Comparison of ENCODE assay signal across 2 cellular contexts in the genomic region with DNA sequence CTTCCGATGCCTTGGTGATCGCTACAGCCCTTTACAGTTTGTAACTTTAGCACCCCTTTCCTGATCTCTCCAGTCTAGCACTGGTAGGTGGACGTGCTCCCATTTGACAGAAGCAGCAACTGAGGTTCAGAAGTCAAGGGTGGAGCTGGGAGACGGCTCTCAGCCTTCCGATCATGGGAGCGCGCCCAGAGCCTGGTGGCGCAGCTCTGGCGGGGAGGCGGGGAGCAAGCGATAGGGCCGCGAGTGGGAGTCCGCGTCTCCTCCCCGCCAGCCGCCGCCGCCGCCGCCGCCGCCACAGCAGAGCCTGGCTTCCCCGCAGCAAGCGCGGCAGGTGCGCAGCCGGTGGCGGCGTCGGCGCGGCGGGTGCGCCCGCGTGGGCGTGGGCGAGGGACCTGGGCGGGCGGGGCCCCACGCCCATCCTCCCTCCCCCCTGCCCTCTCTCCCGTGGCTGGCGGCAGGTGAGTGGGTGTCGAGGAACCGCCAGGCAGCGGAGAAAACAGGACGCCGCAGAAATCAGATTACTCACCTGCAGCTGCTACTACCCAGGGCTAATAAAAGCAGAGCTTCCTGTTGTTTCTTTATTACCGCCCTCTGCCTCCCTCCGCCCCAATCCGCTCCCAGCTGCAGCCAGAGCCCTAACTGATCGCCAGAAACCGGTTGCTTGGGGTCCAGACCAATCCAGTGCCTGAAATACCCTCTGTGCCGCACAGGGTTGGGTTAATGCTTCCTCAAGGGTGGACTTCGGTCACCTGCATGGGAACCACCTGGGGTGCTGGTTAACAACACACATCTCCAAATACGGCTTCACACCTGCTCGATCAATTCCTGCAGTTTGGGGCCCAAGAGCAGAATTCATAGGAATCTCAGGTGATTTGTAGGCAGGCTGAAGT.
TF ChIP-seq lines count a peak whose summit lies in the region.

No MANE protein-coding gene starts in this region.

TF ChIP-seq in GM23338, 12 proteins besides CTCF, POLR2A, EP300 and RAD21:
- no peak for TF ChIP-seq ZNF462 (CRISPR knock-in tag; IDR thresholded peaks at IDR 0.05)
- TF ChIP-seq, protein P1, sequence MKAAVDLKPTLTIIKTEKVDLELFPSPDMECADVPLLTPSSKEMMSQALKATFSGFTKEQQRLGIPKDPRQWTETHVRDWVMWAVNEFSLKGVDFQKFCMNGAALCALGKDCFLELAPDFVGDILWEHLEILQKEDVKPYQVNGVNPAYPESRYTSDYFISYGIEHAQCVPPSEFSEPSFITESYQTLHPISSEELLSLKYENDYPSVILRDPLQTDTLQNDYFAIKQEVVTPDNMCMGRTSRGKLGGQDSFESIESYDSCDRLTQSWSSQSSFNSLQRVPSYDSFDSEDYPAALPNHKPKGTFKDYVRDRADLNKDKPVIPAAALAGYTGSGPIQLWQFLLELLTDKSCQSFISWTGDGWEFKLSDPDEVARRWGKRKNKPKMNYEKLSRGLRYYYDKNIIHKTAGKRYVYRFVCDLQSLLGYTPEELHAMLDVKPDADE (IDR thresholded peaks at IDR 0.05): 0 out of 2 replicates have a peak, but pooled peaks have one; percentile 7

TF ChIP-seq in H1, 55 proteins besides CTCF, POLR2A, EP300 and RAD21:
- TF ChIP-seq, protein P2, sequence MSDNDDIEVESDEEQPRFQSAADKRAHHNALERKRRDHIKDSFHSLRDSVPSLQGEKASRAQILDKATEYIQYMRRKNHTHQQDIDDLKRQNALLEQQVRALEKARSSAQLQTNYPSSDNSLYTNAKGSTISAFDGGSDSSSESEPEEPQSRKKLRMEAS (IDR thresholded peaks at IDR 0.05): no peak
- peak; percentile 27 for TF ChIP-seq CTBP2 (IDR thresholded peaks at IDR 0.05; ENCODE audit: borderline replicate concordance, insufficient read depth, insufficient read length, low read length)
- TF ChIP-seq KDM5A (IDR thresholded peaks at IDR 0.05; ENCODE audit: low read length): no peak
- TF ChIP-seq KDM1A (IDR thresholded peaks at IDR 0.05; ENCODE audit: borderline replicate concordance, low read length): peak; percentile 98
- no peak for TF ChIP-seq BACH1 (IDR thresholded peaks at IDR 0.05; ENCODE audit: low read length)
- TF ChIP-seq RBBP5 (IDR thresholded peaks at IDR 0.05; ENCODE audit: borderline replicate concordance, low read depth, low read length): 0 out of 2 replicates have a peak, but pooled peaks have one; percentile 31
- TF ChIP-seq SRF (IDR thresholded peaks at IDR 0.05; ENCODE audit: low read depth, low read length): no peak
- 0 out of 2 replicates have a peak, but pooled peaks have one; percentile 16 for TF ChIP-seq SUZ12 (IDR thresholded peaks at IDR 0.05; ENCODE audit: low read length)
- no peak for TF ChIP-seq NRF1 (IDR thresholded peaks at IDR 0.05; ENCODE audit: low read depth, low read length)
- peak; percentile 66; the same call in 1 of the 2 replicates for TF ChIP-seq EGR1 (IDR thresholded peaks at IDR 0.05; ENCODE audit: borderline replicate concordance, low read depth, low read length)
- no peak for TF ChIP-seq CBX8 (IDR thresholded peaks at IDR 0.05; ENCODE audit: borderline replicate concordance, low read depth, low read length)
- 0 out of 2 replicates have a peak, but pooled peaks have one; percentile 27 for TF ChIP-seq TBP (IDR thresholded peaks at IDR 0.05; ENCODE audit: low read depth, low read length)
- peak; percentile 42; the same call in 1 of the 2 replicates for TF ChIP-seq TAF1 (IDR thresholded peaks at IDR 0.05; ENCODE audit: low read depth, low read length)
- no peak for TF ChIP-seq SP4 (IDR thresholded peaks at IDR 0.05; ENCODE audit: low read length)
- TF ChIP-seq RNF2 (IDR thresholded peaks at IDR 0.05; ENCODE audit: borderline replicate concordance, low read depth, low read length, missing control alignments, poor library complexity, severe bottlenecking): no peak
- 0 out of 2 replicates have a peak, but pooled peaks have one; percentile 26 for TF ChIP-seq PHF8 (conservative IDR thresholded peaks at IDR 0.05; ENCODE audit: low read depth, low read length)
- TF ChIP-seq CHD2 (IDR thresholded peaks at IDR 0.05; ENCODE audit: low read length): no peak
- TF ChIP-seq POLR2AphosphoS5 (IDR thresholded peaks at IDR 0.05; ENCODE audit: low read depth, low read length): no peak
- TF ChIP-seq, protein P3, sequence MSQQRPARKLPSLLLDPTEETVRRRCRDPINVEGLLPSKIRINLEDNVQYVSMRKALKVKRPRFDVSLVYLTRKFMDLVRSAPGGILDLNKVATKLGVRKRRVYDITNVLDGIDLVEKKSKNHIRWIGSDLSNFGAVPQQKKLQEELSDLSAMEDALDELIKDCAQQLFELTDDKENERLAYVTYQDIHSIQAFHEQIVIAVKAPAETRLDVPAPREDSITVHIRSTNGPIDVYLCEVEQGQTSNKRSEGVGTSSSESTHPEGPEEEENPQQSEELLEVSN (IDR thresholded peaks at IDR 0.05): peak; percentile 64
- no peak for TF ChIP-seq RFX5 (IDR thresholded peaks at IDR 0.05; ENCODE audit: borderline replicate concordance, low read depth, low read length)
- 0 out of 4 replicates have a peak, but pooled peaks of 1 of the 2 experiments have one; percentile 80 for TF ChIP-seq HDAC2 (IDR thresholded peaks at IDR 0.05; ENCODE audit: borderline replicate concordance in 1 of 2, low read depth in 2 of 2, low read length in 2 of 2)
TF ChIP-seq in H1: peak in this region for 10.
